In the genomic region with DNA sequence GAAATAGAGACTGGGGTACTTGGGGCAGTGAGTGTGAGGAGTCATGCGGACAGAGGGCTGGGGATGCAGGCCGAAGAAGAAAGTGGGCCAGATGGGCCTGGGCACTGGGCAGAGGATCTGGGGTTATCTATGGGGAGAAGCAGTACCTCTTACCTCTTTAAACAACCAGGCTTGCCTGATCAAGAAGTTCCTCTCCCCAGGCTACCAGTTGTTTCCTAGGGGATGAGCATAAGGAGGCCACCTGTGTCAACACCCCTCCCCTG, we compare ENCODE assay signal across 14 cellular contexts.
DNase-seq lines count a peak whose midpoint lies in the region; ATAC-seq and TF ChIP-seq lines count a peak whose summit lies in the region.
"Had no signal": no experiment of that assay in that cellular context is flagged by ENCODE, and none has a peak within 500 bp of the region (broad histone marks: within the 10 kb centered on the region; RNA-seq: fewer than 3 reads in every experiment).

No MANE protein-coding gene starts in this region.

- TF ChIP-seq CTCF in left ventricle myocardium inferior (IDR thresholded peaks at IDR 0.05; ENCODE audit: borderline replicate concordance) (no peak), Peyer's patch (IDR thresholded peaks at IDR 0.05) (no peak), upper lobe of right lung (IDR thresholded peaks at IDR 0.05) (no peak)

- no peaks in the 10 kb centered on the region for H3K27me3 ChIP-seq in left ventricle myocardium inferior (ENCODE audit: low read depth)
- no peaks in the 10 kb centered on the region for H3K27me3 ChIP-seq in Peyer's patch
- no peaks in the 10 kb centered on the region for H3K27me3 ChIP-seq in upper lobe of right lung
- no peaks in the 10 kb centered on the region for H3K27me3 ChIP-seq in Karpas-422 (ENCODE audit: low read length)
- H3K27me3 ChIP-seq: MG63 had no signal

- H3K27ac ChIP-seq in left ventricle myocardium inferior (replicated peaks) (no peak overlapping the region), Peyer's patch (no peak overlapping the region), upper lobe of right lung (no peak overlapping the region), Karpas-422 (ENCODE audit: low read length) (no peak overlapping the region)

- H4K20me1 ChIP-seq in Karpas-422 (ENCODE audit: insufficient read depth, low read depth, low read length): peaks cover 9% of the 10 kb centered on the region; the same call in 1 of the 2 replicates

- H2AFZ ChIP-seq in Karpas-422 (ENCODE audit: low read length): no peak overlapping the region

- no peak overlapping the region for H3K4me2 ChIP-seq in Karpas-422 (ENCODE audit: low read depth, low read length, poor library complexity, severe bottlenecking)

- no peak overlapping the region for H3K4me3 ChIP-seq in left ventricle myocardium inferior
- H3K4me3 ChIP-seq in Peyer's patch: no peak overlapping the region
- no peak overlapping the region for H3K4me3 ChIP-seq in upper lobe of right lung
- H3K4me3 ChIP-seq in Karpas-422 (ENCODE audit: low read length): no peak overlapping the region
- H3K4me3 ChIP-seq: MG63 had no signal

- H3K9ac ChIP-seq in Karpas-422 (ENCODE audit: low read length): no peak overlapping the region

- no peaks in the 10 kb centered on the region for H3K9me2 ChIP-seq in Karpas-422 (replicated peaks; ENCODE audit: insufficient read depth, low read length)

- H3K36me3 ChIP-seq in left ventricle myocardium inferior (peaks cover 11% of the 10 kb centered on the region), Peyer's patch (no peaks in the 10 kb centered on the region), upper lobe of right lung (peaks cover 9% of the 10 kb centered on the region), Karpas-422 (ENCODE audit: insufficient read depth, low read length) (no peaks in the 10 kb centered on the region)
- H3K36me3 ChIP-seq: MG63 had no signal

- DNase-seq in Right ventricle myocardium inferior (ENCODE audit: missing footprints) (peak; percentile 33), left ventricle myocardium inferior (no peak), Peyer's patch (peak in 2 of 3 donors; percentile 11 to 15), mesenteric fat pad (ENCODE audit: low spot score) (peak; percentile 65), upper lobe of right lung (peak; percentile 23), Karpas-422 (no peak), amygdala (lab: John Stamatoyannopoulos, UW) (no peak)
- DNase-seq: DMS 273 treated with DMSO at 0.1 percent for 48 hours; DMS79 treated with DMSO at 0.1 percent for 48 hours; MG63; NCI-H187 treated with DMSO at 0.1 percent for 48 hours; NK-92 treated with Interleukin-12 subunit alpha and Interleukin-12 subunit beta, amount 100 ng/mL, for 24 hours had no signal

- no peaks in the 10 kb centered on the region for H3K79me2 ChIP-seq in Karpas-422 (ENCODE audit: low read length)

- TF ChIP-seq POLR2A in Peyer's patch (IDR thresholded peaks at IDR 0.05): no peak

- H3K9me3 ChIP-seq in left ventricle myocardium inferior (replicated peaks) (no peaks in the 10 kb centered on the region), Peyer's patch (no peaks in the 10 kb centered on the region), upper lobe of right lung (no peaks in the 10 kb centered on the region), Karpas-422 (ENCODE audit: low read length) (no peaks in the 10 kb centered on the region)
- H3K9me3 ChIP-seq: Caco-2, MG63 had no signal

- ATAC-seq in Right ventricle myocardium inferior (no peak), upper lobe of right lung (no peak)
- ATAC-seq: Panc1 had no signal

- H3K4me1 ChIP-seq in left ventricle myocardium inferior: peaks cover 47% of the 10 kb centered on the region
- H3K4me1 ChIP-seq in Peyer's patch: peaks cover 0 to 11% (median 0%) of the 10 kb centered on the region in 4 donors
- H3K4me1 ChIP-seq in upper lobe of right lung: peaks cover 10% of the 10 kb centered on the region
- no peaks in the 10 kb centered on the region for H3K4me1 ChIP-seq in Karpas-422 (ENCODE audit: low read length)

- intact Hi-C loops in Right ventricle myocardium inferior (cut with DNase I) (no loop called here), left ventricle myocardium inferior (cut with micrococcal nuclease) (no loop called here), upper lobe of right lung (cut with DNase I) (no loop called here)

Comparison
In these comparisons a context has a peak if more than half of its experiments do, and no peak if none do; other contexts are left out.
1. DNase-seq: peak in Right ventricle myocardium inferior (single experiment), Peyer's patch (2 of 3), mesenteric fat pad (single experiment) and upper lobe of right lung (single experiment); none in left ventricle myocardium inferior (single experiment), Karpas-422 (single experiment) and amygdala (0 of 56).